In genomic region chr1:42941640-42942330, GRCh38 we compare ENCODE assay signal across 9 cellular contexts. TPM values are rescaled to one million over a fixed set of nuclear protein-coding genes. Genes with fewer than 3 reads are reported as not detected.
DNase-seq lines count a peak whose midpoint lies in the region; ATAC-seq, FAIRE-seq and TF ChIP-seq lines count a peak whose summit lies in the region.
"Had no signal": no experiment of that assay in that cellular context is flagged by ENCODE, and none has a peak within 500 bp of the region (broad histone marks: within the 10 kb centered on the region; RNA-seq: fewer than 3 reads in every experiment).

No MANE protein-coding gene starts in this region.

- peaks cover 0 to 3% (median 0%) of the 10 kb centered on the region in 5 experiments for H3K9me3 Mint-ChIP-seq in brain
- no peaks in the 10 kb centered on the region for H3K9me3 Mint-ChIP-seq in stimulated activated naive CD8-positive, alpha-beta T cell treated with anti-CD3 and anti-CD28 coated beads, Interleukin-15, amount 100 ng/mL, for 72 hours

- peaks cover 90% of the 10 kb centered on the region for H3K4me1 Mint-ChIP-seq in brain
- peaks cover 100% of the 10 kb centered on the region for H3K4me1 Mint-ChIP-seq in stimulated activated naive CD8-positive, alpha-beta T cell treated with anti-CD3 and anti-CD28 coated beads, Interleukin-15, amount 100 ng/mL, for 72 hours

- no peaks in the 10 kb centered on the region for H3K9me2 ChIP-seq in OCI-LY1 (ENCODE audit: low read depth, low read length)

- H3K27me3 Mint-ChIP-seq in brain, result peaks cover 3% of the 10 kb centered on the region
- H3K27me3 Mint-ChIP-seq in stimulated activated naive CD8-positive, alpha-beta T cell treated with anti-CD3 and anti-CD28 coated beads, Interleukin-15, amount 100 ng/mL, for 72 hours, result no peaks in the 10 kb centered on the region

- no peaks in the 10 kb centered on the region for H4K20me1 ChIP-seq in OCI-LY1 (ENCODE audit: insufficient read depth, low read length)

- peaks cover 18% of the 10 kb centered on the region for H3K79me2 ChIP-seq in OCI-LY1 (ENCODE audit: insufficient read depth, low read length)

- no peaks in the 10 kb centered on the region for H3K9me3 ChIP-seq in OCI-LY1 (ENCODE audit: low read length)

- H3K9ac ChIP-seq in OCI-LY1 (ENCODE audit: low read length), result peak overlapping the region; percentile 30; the same call in 1 of the 2 replicates

- H3F3A ChIP-seq in OCI-LY1 (ENCODE audit: insufficient read depth, low read length), result no peaks in the 10 kb centered on the region

- H3K4me3 Mint-ChIP-seq in brain, result peak overlapping the region in 2 of 5 experiments; percentile 0 to 16
- H3K4me3 Mint-ChIP-seq in stimulated activated naive CD8-positive, alpha-beta T cell treated with anti-CD3 and anti-CD28 coated beads, Interleukin-15, amount 100 ng/mL, for 72 hours, result no peak overlapping the region

- peaks cover 77% of the 10 kb centered on the region for H3K36me3 ChIP-seq in OCI-LY1 (ENCODE audit: insufficient read depth, low read length)

- peak; percentile 5 for FAIRE-seq in GM12891 (lab: Jason Lieb, UNC)

- H3K36me3 Mint-ChIP-seq in brain, result peaks cover 81% of the 10 kb centered on the region

- TF ChIP-seq CTCF in OCI-LY1 (IDR thresholded peaks at IDR 0.05; ENCODE audit: low read length) (no peak), brain (conservative IDR thresholded peaks at IDR 0.05) (no peak)

- no peak overlapping the region for H3K4me3 ChIP-seq in OCI-LY1 (ENCODE audit: low read depth, low read length, poor library complexity, severe bottlenecking)
- H3K4me3 ChIP-seq: SK-N-MC had no signal

- peak overlapping the region; percentile 87 for H3K27ac ChIP-seq in OCI-LY1 (ENCODE audit: low read depth, low read length, poor library complexity, severe bottlenecking)
- H3K27ac ChIP-seq: SK-N-MC had no signal

- no peak overlapping the region for H2AFZ ChIP-seq in OCI-LY1 (ENCODE audit: low read length)

- ATAC-seq in stimulated activated naive CD8-positive, alpha-beta T cell treated with anti-CD3 and anti-CD28 coated beads, Interleukin-15, amount 100 ng/mL, for 72 hours, result no peak

- peak overlapping the region; percentile 13; the same call in 1 of the 2 replicates for H3K4me2 ChIP-seq in OCI-LY1 (ENCODE audit: low read length)

- no peak for TF ChIP-seq POLR2A in GM12891 (IDR thresholded peaks at IDR 0.05; ENCODE audit: low read depth, low read length)

- H3K27me3 ChIP-seq in OCI-LY1 (ENCODE audit: insufficient read depth, low read length), result no peaks in the 10 kb centered on the region

- H3K4me1 ChIP-seq in OCI-LY1 (ENCODE audit: insufficient read depth, low read length, severe bottlenecking), result peaks cover 88% of the 10 kb centered on the region

- DNase-seq in GM12891 (ENCODE audit: insufficient read length, low spot score) (no peak), kidney tubule cell (ENCODE audit: low spot score) (peak; percentile 92), NCI-H146 (lab: John Stamatoyannopoulos, UW) (no peak), NCI-H1436 (lab: John Stamatoyannopoulos, UW) (no peak), mesenteric fat pad (ENCODE audit: low spot score) (no peak)
- DNase-seq in stimulated activated naive CD8-positive, alpha-beta T cell treated with anti-CD3 and anti-CD28 coated beads, Interleukin-15, amount 100 ng/mL, for 72 hours, result no peak

- peak overlapping the region; percentile 69 to 93 (median 83) for H3K27ac Mint-ChIP-seq in brain
- peak overlapping the region; percentile 23 to 64 for H3K27ac Mint-ChIP-seq in stimulated activated naive CD8-positive, alpha-beta T cell treated with anti-CD3 and anti-CD28 coated beads, Interleukin-15, amount 100 ng/mL, for 72 hours

TF ChIP-seq in GM12891, 5 proteins besides CTCF, POLR2A, EP300 and RAD21:
- TF ChIP-seq TAF1 (IDR thresholded peaks at IDR 0.05; ENCODE audit: low read depth, low read length), result no peak
- TF ChIP-seq SPI1 (IDR thresholded peaks at IDR 0.05; ENCODE audit: low read depth, low read length), result no peak
- no peak for TF ChIP-seq PAX5 (IDR thresholded peaks at IDR 0.05; ENCODE audit: insufficient read depth, low read length, severe bottlenecking)
- TF ChIP-seq POLR2AphosphoS5 (IDR thresholded peaks at IDR 0.05; ENCODE audit: low read depth, low read length), result no peak
- no peak for TF ChIP-seq POU2F2 (IDR thresholded peaks at IDR 0.05; ENCODE audit: low read depth, low read length)

RNA-seq across cellular contexts. Expression of gene SLC2A1, which starts 16.9 kb away (rescaled TPM):
- 33.9 TPM for polyA plus RNA-seq in GM12891 (2012; ENCODE audit: low read depth, missing spikeins)
- polyA plus RNA-seq in brain (ENCODE audit: insufficient read depth, low read depth, low replicate concordance), result 127 TPM
- total RNA-seq in mesenteric fat pad, result 16.3 TPM
